10 cellular contexts compared by ENCODE assay signal in genomic region chr22:42179616-42180015, GRCh38. TPM values are rescaled to one million over a fixed set of nuclear protein-coding genes. Genes with fewer than 3 reads are reported as not detected.
DNase-seq lines count a peak whose midpoint lies in the region; ATAC-seq lines count a peak whose summit lies in the region.
"Had no signal": no experiment of that assay in that cellular context is flagged by ENCODE, and none has a peak within 500 bp of the region (broad histone marks: within the 10 kb centered on the region; RNA-seq: fewer than 3 reads in every experiment).

No MANE protein-coding gene starts in this region.

- H3K4me1 ChIP-seq in SJCRH30, result peaks cover 6% of the 10 kb centered on the region
- H3K4me1 ChIP-seq in effector memory CD4-positive, alpha-beta T cell (ENCODE audit: control insufficient read depth, insufficient read depth, low read length, poor library complexity, severe bottlenecking), result peaks cover 48% of the 10 kb centered on the region
- peaks cover 21% of the 10 kb centered on the region for H3K4me1 ChIP-seq in skeletal muscle satellite cell (ENCODE audit: control insufficient read depth, insufficient read depth, low read length)

- peaks cover 25% of the 10 kb centered on the region for H3K36me3 Mint-ChIP-seq in T-helper 1 cell treated with Interleukin-12 subunit alpha and Interleukin-12 subunit beta and Interleukin-4 antibody, amounts not matched to agents 30 μg/mL and 1 μg/mL, for 36 hours (ENCODE audit: low read depth)
- peaks cover 35% of the 10 kb centered on the region for H3K36me3 Mint-ChIP-seq in stimulated activated memory B cell treated with anti-CD40 and anti-IgM and Interleukin-4, amounts not matched to agents 10 μg/mL and 1 μg/mL and 100 μg/mL, for 72 hours

- no peaks in the 10 kb centered on the region for H3K27me3 Mint-ChIP-seq in T-helper 1 cell treated with Interleukin-12 subunit alpha and Interleukin-12 subunit beta and Interleukin-4 antibody, amounts not matched to agents 30 μg/mL and 1 μg/mL, for 36 hours (ENCODE audit: low read depth)
- H3K27me3 Mint-ChIP-seq in stimulated activated memory B cell treated with anti-CD40 and anti-IgM and Interleukin-4, amounts not matched to agents 10 μg/mL and 1 μg/mL and 100 μg/mL, for 72 hours, result no peaks in the 10 kb centered on the region

- peak overlapping the region; percentile 45 for H3K4me2 ChIP-seq in skeletal muscle satellite cell (ENCODE audit: low read length)

- DNase-seq in T-helper 1 cell, result no peak
- DNase-seq in SJCRH30, result peak; percentile 49 to 63
- DNase-seq in effector memory CD4-positive, alpha-beta T cell, result no peak
- no peak for DNase-seq in NCI-H1105 (lab: John Stamatoyannopoulos, UW)
- DNase-seq: mesendoderm, NCI-H2081 had no signal

- no peaks in the 10 kb centered on the region for H3K9me3 ChIP-seq in SJCRH30 (replicated peaks)
- no peaks in the 10 kb centered on the region for H3K9me3 ChIP-seq in effector memory CD4-positive, alpha-beta T cell (ENCODE audit: control insufficient read depth, low read length)
- H3K9me3 ChIP-seq in skeletal muscle satellite cell (replicated peaks; ENCODE audit: low read length), result no peaks in the 10 kb centered on the region

- no peak overlapping the region for H3K9ac ChIP-seq in skeletal muscle satellite cell (ENCODE audit: low read depth, low read length)

- ATAC-seq in stimulated activated memory B cell treated with anti-CD40 and anti-IgM and Interleukin-4, amounts not matched to agents 10 μg/mL and 1 μg/mL and 100 μg/mL, for 72 hours, result no peak
- ATAC-seq in GM18498 (IDR thresholded peaks at IDR 0.05; ENCODE audit: unreplicated experiment), result no peak

- H3K36me3 ChIP-seq in SJCRH30, result no peaks in the 10 kb centered on the region
- peaks cover 7% of the 10 kb centered on the region for H3K36me3 ChIP-seq in effector memory CD4-positive, alpha-beta T cell (ENCODE audit: control insufficient read depth, insufficient read depth, low read length)
- H3K36me3 ChIP-seq in skeletal muscle satellite cell (ENCODE audit: insufficient read depth, low read length), result peaks cover 6% of the 10 kb centered on the region

- H3K27ac Mint-ChIP-seq in T-helper 1 cell treated with Interleukin-12 subunit alpha and Interleukin-12 subunit beta and Interleukin-4 antibody, amounts not matched to agents 30 μg/mL and 1 μg/mL, for 36 hours, result peak overlapping the region; percentile 90
- no peak overlapping the region for H3K27ac Mint-ChIP-seq in stimulated activated memory B cell treated with anti-CD40 and anti-IgM and Interleukin-4, amounts not matched to agents 10 μg/mL and 1 μg/mL and 100 μg/mL, for 72 hours

- no peaks in the 10 kb centered on the region for H3K27me3 ChIP-seq in SJCRH30
- H3K27me3 ChIP-seq in effector memory CD4-positive, alpha-beta T cell (replicated peaks; ENCODE audit: control insufficient read depth, insufficient read depth, low read length, poor library complexity, severe bottlenecking), result no peaks in the 10 kb centered on the region
- peaks cover 3% of the 10 kb centered on the region for H3K27me3 ChIP-seq in skeletal muscle satellite cell (ENCODE audit: control insufficient read depth, insufficient read depth, low read length)

- no peaks in the 10 kb centered on the region for H3K9me3 Mint-ChIP-seq in T-helper 1 cell treated with Interleukin-12 subunit alpha and Interleukin-12 subunit beta and Interleukin-4 antibody, amounts not matched to agents 30 μg/mL and 1 μg/mL, for 36 hours
- H3K9me3 Mint-ChIP-seq in stimulated activated memory B cell treated with anti-CD40 and anti-IgM and Interleukin-4, amounts not matched to agents 10 μg/mL and 1 μg/mL and 100 μg/mL, for 72 hours, result no peaks in the 10 kb centered on the region

- H3K4me1 Mint-ChIP-seq in T-helper 1 cell treated with Interleukin-12 subunit alpha and Interleukin-12 subunit beta and Interleukin-4 antibody, amounts not matched to agents 30 μg/mL and 1 μg/mL, for 36 hours (ENCODE audit: low read depth), result peaks cover 69% of the 10 kb centered on the region
- peaks cover 36% of the 10 kb centered on the region for H3K4me1 Mint-ChIP-seq in stimulated activated memory B cell treated with anti-CD40 and anti-IgM and Interleukin-4, amounts not matched to agents 10 μg/mL and 1 μg/mL and 100 μg/mL, for 72 hours

- H3K4me3 ChIP-seq in SJCRH30 (no peak overlapping the region), skeletal muscle satellite cell (ENCODE audit: low read length) (no peak overlapping the region)
- no peak overlapping the region for H3K4me3 ChIP-seq in effector memory CD4-positive, alpha-beta T cell (ENCODE audit: insufficient read depth, low read depth, low read length, poor library complexity, severe bottlenecking)

- H3K4me3 Mint-ChIP-seq in T-helper 1 cell treated with Interleukin-12 subunit alpha and Interleukin-12 subunit beta and Interleukin-4 antibody, amounts not matched to agents 30 μg/mL and 1 μg/mL, for 36 hours, result no peak overlapping the region
- H3K4me3 Mint-ChIP-seq in stimulated activated memory B cell treated with anti-CD40 and anti-IgM and Interleukin-4, amounts not matched to agents 10 μg/mL and 1 μg/mL and 100 μg/mL, for 72 hours, result no peak overlapping the region

- H3K27ac ChIP-seq in SJCRH30, result no peak overlapping the region
- peak overlapping the region; percentile 75 for H3K27ac ChIP-seq in effector memory CD4-positive, alpha-beta T cell (ENCODE audit: insufficient read depth, low read length, poor library complexity, severe bottlenecking)

RNA-seq across cellular contexts. Expression of gene CYP2D6, which starts 49.0 kb away (rescaled TPM):
- 0.04 TPM in 1 of 2 replicates, not detected in the other for total RNA-seq in SJCRH30 (2014; rRNA removed; shearing (Covaris generic))
- 0.22 and 0.25 TPM in 2 replicates for total RNA-seq in skeletal muscle satellite cell (2012; rRNA removed)

Comparison
In these comparisons a context has a peak if more than half of its experiments do, and no peak if none do; other contexts are left out.
1. DNase-seq: peak in SJCRH30 (2 of 2); none in T-helper 1 cell (0 of 5), effector memory CD4-positive, alpha-beta T cell (0 of 3) and NCI-H1105 (single experiment).